Comparison of ENCODE assay signal across 8 cellular contexts in genomic region chr17:4949321-4950074, GRCh38. TPM values are rescaled to one million over a fixed set of nuclear protein-coding genes. Genes with fewer than 3 reads are reported as not detected.
DNase-seq lines count a peak whose midpoint lies in the region; TF ChIP-seq lines count a peak whose summit lies in the region.

No MANE protein-coding gene starts in this region.

- TF ChIP-seq CTCF in liver (IDR thresholded peaks at IDR 0.05; ENCODE audit: low read depth, low read length, missing input control) = no peak

- H3K4me1 Mint-ChIP-seq in activated CD4-positive, alpha-beta T cell treated with anti-CD3 and anti-CD28 coated beads, Interleukin-2, amount 10 ng/mL, durations not matched to agents 7 days and 5 days = peaks cover 33% of the 10 kb centered on the region

- DNase-seq in GM03348 (ENCODE audit: low spot score) = peak; percentile 84
- peak; percentile 50 to 90 for DNase-seq in HAP-1 (ENCODE audit: low spot score in 2 of 2)
- DNase-seq in NCI-H1930 (lab: John Stamatoyannopoulos, UW) = peak; percentile 32 to 62
- peak; percentile 83 for DNase-seq in activated CD4-positive, alpha-beta T cell treated with anti-CD3 and anti-CD28 coated beads, Interleukin-2, amount 10 ng/mL, durations not matched to agents 7 days and 5 days
- peak; percentile 69 for DNase-seq in dermis blood vessel endothelial cell
- DNase-seq in stimulated activated CD4-positive, alpha-beta T cell treated with anti-CD3 and anti-CD28 coated beads, TNF-alpha, amount 100 ng/mL, for 1 hour (ENCODE audit: low read depth in 3 of 3, low spot score in 1 of 3) = peak; percentile 52 to 66 (median 64)
- DNase-seq in NCI-H187 (lab: John Stamatoyannopoulos, UW) = no peak

- no peak for TF ChIP-seq RAD21 in liver (IDR thresholded peaks at IDR 0.05)

- CTCF ChIA-PET in activated CD4-positive, alpha-beta T cell treated with anti-CD3 and anti-CD28 coated beads, Interleukin-2, amount 10 ng/mL, durations not matched to agents 7 days and 5 days (lab: Charles Lee) = interaction anchor here (1.3 kb wide), 1 partner anchor 18 kb away, joined by 3 read pairs; the partner anchor contains the start of gene SPAG7

- POLR2A ChIA-PET in activated CD4-positive, alpha-beta T cell treated with anti-CD3 and anti-CD28 coated beads, Interleukin-2, amount 10 ng/mL, durations not matched to agents 7 days and 5 days (lab: Charles Lee) = interaction anchor here (1.0 to 6.2 kb wide), 3 partner anchors 10 to 18 kb away, joined by 3 to 44 read pairs (median 10); partner anchors contain the start of genes RNF167, SLC25A11 and SPAG7

- WGBS in liver = under 1% methylated on average over 75 of the region's 75 CpGs

- H3K27me3 Mint-ChIP-seq in activated CD4-positive, alpha-beta T cell treated with anti-CD3 and anti-CD28 coated beads, Interleukin-2, amount 10 ng/mL, durations not matched to agents 7 days and 5 days = no peaks in the 10 kb centered on the region

- peak overlapping the region; percentile 98 for H3K4me3 ChIP-seq in HAP-1
- peak overlapping the region; percentile 66 to 91 (median 76) for H3K4me3 ChIP-seq in liver (ENCODE audit: low read depth in 1 of 3, low read length in 3 of 3)

- H3K4me3 Mint-ChIP-seq in activated CD4-positive, alpha-beta T cell treated with anti-CD3 and anti-CD28 coated beads, Interleukin-2, amount 10 ng/mL, durations not matched to agents 7 days and 5 days = peak overlapping the region; percentile 92

- H3K27ac ChIP-seq in liver (ENCODE audit: low read depth in 1 of 2, low read length in 2 of 2) = peak overlapping the region; percentile 95 to 96

- H3K36me3 ChIP-seq in HAP-1 (replicated peaks) (peaks cover 35% of the 10 kb centered on the region), liver (ENCODE audit: control insufficient read depth in 4 of 4, insufficient read depth in 3 of 4, low read depth in 1 of 4, low read length in 3 of 4) (peaks cover 3 to 12% (median 5%) of the 10 kb centered on the region in 4 donors)

- H3K9me3 ChIP-seq in HAP-1 = no peaks in the 10 kb centered on the region
- H3K9me3 ChIP-seq in liver (ENCODE audit: control insufficient read depth in 4 of 4, low read length in 3 of 4) = no peaks in the 10 kb centered on the region

- peaks cover 33% of the 10 kb centered on the region for H3K36me3 Mint-ChIP-seq in activated CD4-positive, alpha-beta T cell treated with anti-CD3 and anti-CD28 coated beads, Interleukin-2, amount 10 ng/mL, durations not matched to agents 7 days and 5 days (ENCODE audit: low read depth)

- no peaks in the 10 kb centered on the region for H3K9me3 Mint-ChIP-seq in activated CD4-positive, alpha-beta T cell treated with anti-CD3 and anti-CD28 coated beads, Interleukin-2, amount 10 ng/mL, durations not matched to agents 7 days and 5 days

- H3K27ac Mint-ChIP-seq in activated CD4-positive, alpha-beta T cell treated with anti-CD3 and anti-CD28 coated beads, Interleukin-2, amount 10 ng/mL, durations not matched to agents 7 days and 5 days = peak overlapping the region; percentile 93

- H3K27me3 ChIP-seq in HAP-1 (ENCODE audit: low read depth) (no peaks in the 10 kb centered on the region), liver (ENCODE audit: control insufficient read depth in 4 of 4, insufficient read depth in 4 of 4, low read length in 3 of 4) (no peaks in the 10 kb centered on the region)

- peaks cover 18% of the 10 kb centered on the region for H3K4me1 ChIP-seq in HAP-1
- H3K4me1 ChIP-seq in liver (ENCODE audit: control insufficient read depth in 4 of 4, insufficient read depth in 4 of 4, low read length in 3 of 4) = peaks cover 8 to 59% (median 43%) of the 10 kb centered on the region in 4 donors

- H3K9ac ChIP-seq in liver (ENCODE audit: low read depth in 1 of 2, low read length in 2 of 2) = peak overlapping the region; percentile 51 to 85

- in situ Hi-C loops in HAP-1 (cut with MboI; ENCODE audit: low sequenced_read_pairs) = no loop called here

TF ChIP-seq in liver, 16 proteins besides CTCF, POLR2A, EP300 and RAD21:
- TF ChIP-seq, protein P1, sequence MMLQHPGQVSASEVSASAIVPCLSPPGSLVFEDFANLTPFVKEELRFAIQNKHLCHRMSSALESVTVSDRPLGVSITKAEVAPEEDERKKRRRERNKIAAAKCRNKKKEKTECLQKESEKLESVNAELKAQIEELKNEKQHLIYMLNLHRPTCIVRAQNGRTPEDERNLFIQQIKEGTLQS (IDR thresholded peaks at IDR 0.05) = no peak
- TF ChIP-seq GABPA (IDR thresholded peaks at IDR 0.05 in 1 of 2, conservative IDR thresholded peaks at IDR 0.05 in 1 of 2) (peak in 1 of 2 donors; percentile 17), FOXA1 (IDR thresholded peaks at IDR 0.05) (no peak), TAF1 (conservative IDR thresholded peaks at IDR 0.05) (no peak), HNF4A (conservative IDR thresholded peaks at IDR 0.05) (peak in 1 of 2 donors; percentile 40), NR2F2 (IDR thresholded peaks at IDR 0.05) (peak; percentile 77), RXRA (IDR thresholded peaks at IDR 0.05) (peak; percentile 57 to 77)

RNA-seq across cellular contexts. Expression of gene PFN1, which starts 1.2 kb away (rescaled TPM):
- 1,000 to 10,000 TPM; 2,428 to 2,438 TPM for total RNA-seq in activated CD4-positive, alpha-beta T cell treated with anti-CD3 and anti-CD28 coated beads, Interleukin-2, amount 10 ng/mL, durations not matched to agents 7 days and 5 days
- total RNA-seq in dermis blood vessel endothelial cell = 298 and 729 TPM in 2 replicates
- 100 to 1,000 TPM; 150 to 672 TPM for total RNA-seq in liver
- 100 to 1,000 TPM; 568 to 592 TPM for polyA plus RNA-seq in liver

RNA-seq across cellular contexts. Expression of gene ENO3, which starts 1.4 kb away (rescaled TPM):
- total RNA-seq in activated CD4-positive, alpha-beta T cell treated with anti-CD3 and anti-CD28 coated beads, Interleukin-2, amount 10 ng/mL, durations not matched to agents 7 days and 5 days = 10 to 100 TPM; 44.9 to 54.8 TPM
- total RNA-seq in dermis blood vessel endothelial cell (3.3 and 7.0 TPM in 2 replicates), liver (10 to 100 TPM; 26.3 to 27.5 TPM)
- polyA plus RNA-seq in liver = 100 to 1,000 TPM in 1 of 2 donors, 10 to 100 TPM in 1; 34.1 to 117 TPM

RNA-seq across cellular contexts. Expression of gene RNF167, which starts 9.4 kb away (rescaled TPM):
- 100 to 1,000 TPM; 254 to 273 TPM for total RNA-seq in activated CD4-positive, alpha-beta T cell treated with anti-CD3 and anti-CD28 coated beads, Interleukin-2, amount 10 ng/mL, durations not matched to agents 7 days and 5 days
- total RNA-seq in dermis blood vessel endothelial cell = 13.6 and 23.7 TPM in 2 replicates
- total RNA-seq in liver = 10 to 100 TPM; 15.9 to 23.4 TPM
- 10 to 100 TPM; 25.4 to 72.6 TPM for polyA plus RNA-seq in liver

RNA-seq across cellular contexts. Expression of gene SLC25A11, which starts 9.7 kb away (rescaled TPM):
- total RNA-seq in activated CD4-positive, alpha-beta T cell treated with anti-CD3 and anti-CD28 coated beads, Interleukin-2, amount 10 ng/mL, durations not matched to agents 7 days and 5 days = 10 to 100 TPM; 73.0 to 75.3 TPM
- total RNA-seq in dermis blood vessel endothelial cell = 59.2 and 67.8 TPM in 2 replicates
- 10 to 100 TPM; 28.5 to 40.7 TPM for total RNA-seq in liver
- polyA plus RNA-seq in liver = 10 to 100 TPM; 51.3 to 54.1 TPM

RNA-seq across cellular contexts. Expression of gene GP1BA, which starts 17.4 kb away (rescaled TPM):
- not detected for total RNA-seq in activated CD4-positive, alpha-beta T cell treated with anti-CD3 and anti-CD28 coated beads, Interleukin-2, amount 10 ng/mL, durations not matched to agents 7 days and 5 days
- total RNA-seq in dermis blood vessel endothelial cell (not detected in 2 replicates), liver (1 to 10 TPM in 1 of 2 donors, not detected in 1; 2.3 TPM)
- polyA plus RNA-seq in liver = under 1 TPM; 0.03 to 0.18 TPM

Comparison
In these comparisons a context has a peak if more than half of its experiments do, and no peak if none do; other contexts are left out.
1. DNase-seq: peak in GM03348 (single experiment), HAP-1 (2 of 2), NCI-H1930 (2 of 2), activated CD4-positive, alpha-beta T cell treated with anti-CD3 and anti-CD28 coated beads, Interleukin-2, amount 10 ng/mL, durations not matched to agents 7 days and 5 days (single experiment), dermis blood vessel endothelial cell (single experiment) and stimulated activated CD4-positive, alpha-beta T cell treated with anti-CD3 and anti-CD28 coated beads, TNF-alpha, amount 100 ng/mL, for 1 hour (3 of 3); none in NCI-H187 (0 of 2).
2. RNA of gene RNF167, which starts 9.4 kb away (total RNA-seq): 254 to 273 TPM in activated CD4-positive, alpha-beta T cell treated with anti-CD3 and anti-CD28 coated beads, Interleukin-2, amount 10 ng/mL, durations not matched to agents 7 days and 5 days; 15.9 to 23.4 TPM in liver and 13.6 to 23.7 TPM in dermis blood vessel endothelial cell; every median in the first group is over 10 times any median in the second.